Comparison of ENCODE assay signal across 1 cellular context in genomic region chr18:74874351-74874750, GRCh38.
TF ChIP-seq lines count a peak whose summit lies in the region.

No MANE protein-coding gene starts in this region.

TF ChIP-seq in WTC11, 78 proteins besides CTCF, POLR2A, EP300 and RAD21 (continued from another document):
- TF ChIP-seq USF2 (CRISPR knock-in tag; IDR thresholded peaks at IDR 0.05), result no peak
- no peak for TF ChIP-seq ZNF281 (CRISPR knock-in tag; IDR thresholded peaks at IDR 0.05)
- TF ChIP-seq ZNF121 (CRISPR knock-in tag; IDR thresholded peaks at IDR 0.05), result no peak
TF ChIP-seq in WTC11: peak in this region for 0.
